In genomic region chr11:85123752-85124231, GRCh38 we compare ENCODE assay signal across 10 cellular contexts.
DNase-seq lines count a peak whose midpoint lies in the region; ATAC-seq, FAIRE-seq and TF ChIP-seq lines count a peak whose summit lies in the region.
"Had no signal": no experiment of that assay in that cellular context is flagged by ENCODE, and none has a peak within 500 bp of the region (broad histone marks: within the 10 kb centered on the region; RNA-seq: fewer than 3 reads in every experiment).

No MANE protein-coding gene starts in this region.

- peak; percentile 9 for FAIRE-seq in GM18507 (lab: Jason Lieb, UNC)

- H3K4me3 ChIP-seq in epithelial cell of proximal tubule (ENCODE audit: low read depth, low read length) = no peak overlapping the region
- H3K4me3 ChIP-seq: vagina had no signal

- peak; percentile 92 for ATAC-seq in GM21515 (IDR thresholded peaks at IDR 0.05; ENCODE audit: unreplicated experiment)
- ATAC-seq in HG03175 (IDR thresholded peaks at IDR 0.05; ENCODE audit: unreplicated experiment) = peak; percentile 93
- no peak for ATAC-seq in stimulated activated naive CD8-positive, alpha-beta T cell treated with anti-CD3 and anti-CD28 coated beads, Interleukin-15, Interleukin-2, amounts not matched to agents 100 U/mL and 50 U/mL, for 24 hours

- TF ChIP-seq CTCF in epithelial cell of proximal tubule (conservative IDR thresholded peaks at IDR 0.05; ENCODE audit: low read depth, low read length) = no peak

- DNase-seq in GM18507 (ENCODE audit: extremely low spot score, insufficient read length, low read depth) (no peak), epithelial cell of proximal tubule (ENCODE audit: low read depth) (peak; percentile 9), SK-N-DZ (ENCODE audit: low spot score) (no peak), NCI-H446 treated with DMSO at 0.1 percent for 48 hours (lab: John Stamatoyannopoulos, UW) (no peak)
- no peak for DNase-seq in stimulated activated CD4-positive, alpha-beta T cell treated with anti-CD3 and anti-CD28 coated beads, Interleukin-15, amount 100 ng/mL, for 24 hours
- DNase-seq in stimulated activated naive CD8-positive, alpha-beta T cell treated with anti-CD3 and anti-CD28 coated beads, Interleukin-15, Interleukin-2, amounts not matched to agents 100 U/mL and 50 U/mL, for 24 hours = no peak
- DNase-seq: NCI-H2227 treated with DMSO at 0.1 percent for 48 hours had no signal
